In genomic region chr6:134636221-134636830, GRCh38 we compare ENCODE assay signal across 10 cellular contexts.
DNase-seq lines count a peak whose midpoint lies in the region; ATAC-seq and TF ChIP-seq lines count a peak whose summit lies in the region.
"Had no signal": no experiment of that assay in that cellular context is flagged by ENCODE, and none has a peak within 500 bp of the region (broad histone marks: within the 10 kb centered on the region; RNA-seq: fewer than 3 reads in every experiment).

No MANE protein-coding gene starts in this region.

- H3K9me3 ChIP-seq in transverse colon (no peaks in the 10 kb centered on the region), smooth muscle cell (replicated peaks; ENCODE audit: low read depth) (no peaks in the 10 kb centered on the region)

- H3K27me3 ChIP-seq in transverse colon (no peaks in the 10 kb centered on the region), H7 (ENCODE audit: control insufficient read depth, insufficient read depth, low read length) (no peaks in the 10 kb centered on the region), smooth muscle cell (ENCODE audit: low read depth) (no peaks in the 10 kb centered on the region)

- DNase-seq in activated naive CD4-positive, alpha-beta T cell treated with Interleukin-2 at 50 U/mL for 16 hours = peak; percentile 55
- no peak for DNase-seq in activated naive CD4-positive, alpha-beta T cell treated with anti-CD3 and anti-CD28 coated beads, Interleukin-2, amount 10 ng/mL, durations not matched to agents 7 days and 5 days
- DNase-seq in NCI-H146 (lab: John Stamatoyannopoulos, UW) = peak; percentile 59
- DNase-seq in caudate nucleus (lab: John Stamatoyannopoulos, UW) = peak in 2 of 61 donors; percentile 6 to 37
- peak; percentile 26 for DNase-seq in transverse colon
- DNase-seq in H7 = no peak
- no peak for DNase-seq in smooth muscle cell (lab: John Stamatoyannopoulos, UW; ENCODE audit: unreplicated experiment)
- DNase-seq: left ventricle myocardium superior had no signal

- peaks cover 6% of the 10 kb centered on the region for H3K36me3 Mint-ChIP-seq in activated naive CD4-positive, alpha-beta T cell treated with anti-CD3 and anti-CD28 coated beads, Interleukin-2, amount 10 ng/mL, durations not matched to agents 7 days and 5 days

- H3K36me3 ChIP-seq in transverse colon = no peaks in the 10 kb centered on the region
- H3K36me3 ChIP-seq in H7 (replicated peaks; ENCODE audit: control insufficient read depth, insufficient read depth, low read length) = no peaks in the 10 kb centered on the region
- no peaks in the 10 kb centered on the region for H3K36me3 ChIP-seq in smooth muscle cell (ENCODE audit: low read depth)

- H3K4me1 ChIP-seq in transverse colon = peaks cover 0 to 20% (median 9%) of the 10 kb centered on the region in 4 donors
- H3K4me1 ChIP-seq in smooth muscle cell (ENCODE audit: low read depth) = no peaks in the 10 kb centered on the region

- H3K4me3 ChIP-seq in transverse colon = no peak overlapping the region
- no peak overlapping the region for H3K4me3 ChIP-seq in H7 (ENCODE audit: insufficient read depth, low read depth, low read length)
- no peak overlapping the region for H3K4me3 ChIP-seq in smooth muscle cell

- H3K27ac Mint-ChIP-seq in activated naive CD4-positive, alpha-beta T cell treated with anti-CD3 and anti-CD28 coated beads, Interleukin-2, amount 10 ng/mL, durations not matched to agents 7 days and 5 days = no peak overlapping the region

- no peaks in the 10 kb centered on the region for H3F3A ChIP-seq in smooth muscle cell (ENCODE audit: low read depth)

- in situ Hi-C loops in transverse colon (cut with MboI; ENCODE audit: low pct_ligation_motif_present in 1 of 4, low pct_unique_long_range_greater_than_20kb in 1 of 4, low sequenced_read_pairs in 3 of 4) = loop anchor here in 2 of 4 donors (5.0 to 25.0 kb wide), 2 partner anchors 464 to 474 kb away; no protein-coding TSS in a partner anchor

- TF ChIP-seq CTCF in transverse colon (IDR thresholded peaks at IDR 0.05) (no peak), smooth muscle cell (IDR thresholded peaks at IDR 0.05; ENCODE audit: borderline replicate concordance, insufficient read depth, poor library complexity, severe bottlenecking) (no peak)

- CTCF ChIA-PET in activated naive CD4-positive, alpha-beta T cell treated with anti-CD3 and anti-CD28 coated beads, Interleukin-2, amount 10 ng/mL, durations not matched to agents 7 days and 5 days (lab: Charles Lee) = interaction anchor here (1.0 to 1.6 kb wide), 5 partner anchors 123 to 480 kb away, joined by 3 to 8 read pairs (median 4); no protein-coding TSS in a partner anchor

- no peaks in the 10 kb centered on the region for H3K79me2 ChIP-seq in smooth muscle cell (ENCODE audit: low read depth)

- no peak overlapping the region for H3K9ac ChIP-seq in smooth muscle cell (ENCODE audit: low read depth)

- H3K27me3 Mint-ChIP-seq in activated naive CD4-positive, alpha-beta T cell treated with anti-CD3 and anti-CD28 coated beads, Interleukin-2, amount 10 ng/mL, durations not matched to agents 7 days and 5 days = peaks cover 7% of the 10 kb centered on the region

- no peaks in the 10 kb centered on the region for H4K20me1 ChIP-seq in smooth muscle cell (ENCODE audit: low read depth)

- H3K9me3 Mint-ChIP-seq in activated naive CD4-positive, alpha-beta T cell treated with anti-CD3 and anti-CD28 coated beads, Interleukin-2, amount 10 ng/mL, durations not matched to agents 7 days and 5 days = peaks cover 5% of the 10 kb centered on the region

- H3K4me3 Mint-ChIP-seq in activated naive CD4-positive, alpha-beta T cell treated with anti-CD3 and anti-CD28 coated beads, Interleukin-2, amount 10 ng/mL, durations not matched to agents 7 days and 5 days = no peak overlapping the region

- H3K27ac ChIP-seq in caudate nucleus (ENCODE audit: low read depth, low read length) (peak overlapping the region; percentile 50), transverse colon (no peak overlapping the region), smooth muscle cell (ENCODE audit: low read depth) (no peak overlapping the region)
- H3K27ac ChIP-seq: HL-60 had no signal

- H3K4me2 ChIP-seq in smooth muscle cell = no peak overlapping the region

- intact Hi-C loops in transverse colon (cut with DNase I; ENCODE audit: low total_unique reads) = loop anchor here (10.0 kb wide), 1 partner anchor 462 kb away; no protein-coding TSS in a partner anchor

- WGBS in transverse colon (ENCODE audit: low coverage in 1 of 2), 2 donors = 83 to 93% methylated on average over 5 to 7 of the region's 7 CpGs
- WGBS in smooth muscle cell (ENCODE audit: low lambda C conversion rate) = 93% methylated on average over 7 of the region's 7 CpGs

- no peak for TF ChIP-seq POLR2A in transverse colon (IDR thresholded peaks at IDR 0.05)

- no peak for TF ChIP-seq EP300 in transverse colon (IDR thresholded peaks at IDR 0.05; ENCODE audit: low read depth)

- H2AFZ ChIP-seq in smooth muscle cell (ENCODE audit: low read depth) = no peak overlapping the region

- no peak for ATAC-seq in GM21526 (IDR thresholded peaks at IDR 0.05; ENCODE audit: low FRiP score, unreplicated experiment)
- ATAC-seq: left ventricle myocardium superior had no signal

- H3K4me1 Mint-ChIP-seq in activated naive CD4-positive, alpha-beta T cell treated with anti-CD3 and anti-CD28 coated beads, Interleukin-2, amount 10 ng/mL, durations not matched to agents 7 days and 5 days = peaks cover 38% of the 10 kb centered on the region

Comparison
In these comparisons a context has a peak if more than half of its experiments do, and no peak if none do; other contexts are left out.
1. DNase-seq: peak in activated naive CD4-positive, alpha-beta T cell treated with Interleukin-2 at 50 U/mL for 16 hours (single experiment), NCI-H146 (single experiment) and transverse colon (single experiment); none in activated naive CD4-positive, alpha-beta T cell treated with anti-CD3 and anti-CD28 coated beads, Interleukin-2, amount 10 ng/mL, durations not matched to agents 7 days and 5 days (single experiment), H7 (single experiment) and smooth muscle cell (single experiment).